8 cellular contexts compared by ENCODE assay signal in the genomic region with DNA sequence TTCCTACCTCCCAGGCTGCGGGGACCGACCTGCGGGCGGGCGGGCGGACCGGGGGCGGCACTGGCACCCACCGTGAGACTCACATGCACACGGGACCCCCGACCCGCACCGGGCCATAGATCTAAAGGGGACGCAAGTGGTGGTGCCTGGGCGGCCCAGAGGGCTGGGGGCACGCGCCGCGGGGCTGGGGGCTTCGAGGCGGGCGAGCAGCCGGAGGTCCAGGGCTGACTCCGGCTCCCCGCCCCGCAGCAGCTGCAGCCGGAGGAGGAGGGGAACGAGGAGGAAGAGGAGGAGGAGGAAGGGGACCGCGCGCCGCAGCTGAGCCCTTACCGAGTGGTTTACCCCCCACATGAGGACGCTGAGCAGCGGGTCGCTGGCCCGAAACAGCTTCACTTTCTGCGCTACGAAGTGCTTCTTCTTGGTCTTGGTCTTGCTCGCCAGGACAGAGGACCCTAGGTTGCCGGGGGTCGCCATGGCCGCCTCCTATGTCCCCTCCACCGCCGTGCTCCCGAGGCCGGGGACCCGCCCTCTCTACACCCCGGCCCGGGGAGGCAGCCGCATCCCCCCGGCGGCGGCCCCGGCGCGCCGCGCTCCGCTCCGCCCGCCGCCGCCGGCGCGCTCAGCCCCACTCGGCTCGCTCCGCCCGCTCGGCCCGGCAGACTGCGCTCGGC. TPM values are rescaled to one million over a fixed set of nuclear protein-coding genes. Genes with fewer than 3 reads are reported as not detected.
DNase-seq lines count a peak whose midpoint lies in the region; ATAC-seq and TF ChIP-seq lines count a peak whose summit lies in the region.

No MANE protein-coding gene starts in this region.

- no peaks in the 10 kb centered on the region for H3K27me3 Mint-ChIP-seq in activated T-helper 1 cell treated with anti-CD3 and anti-CD28 coated beads, Interleukin-12 subunit alpha, Interleukin-12 subunit beta, Interleukin-2, Interleukin-4 antibody, amounts not matched to agents 30 ng/mL and 10 ng/mL and 1 ng/mL, durations not matched to agents 14 hours and 24 hours and 36 hours (ENCODE audit: insufficient read depth)

- intact Hi-C loops in activated T-helper 1 cell treated with anti-CD3 and anti-CD28 coated beads, Interleukin-12 subunit alpha, Interleukin-12 subunit beta, Interleukin-2, Interleukin-4 antibody, amounts not matched to agents 30 ng/mL and 10 ng/mL and 1 ng/mL, durations not matched to agents 14 hours and 24 hours and 36 hours (cut with micrococcal nuclease): loop anchor here (1.0 to 10.0 kb wide), 11 partner anchors 65 to 1189 kb away; a partner anchor contains a TSS
- intact Hi-C loops in Right ventricle myocardium superior (cut with DNase I): loop anchor here (10.0 kb wide), 1 partner anchor 141 kb away; no protein-coding TSS in a partner anchor
- intact Hi-C loops in psoas muscle (cut with DNase I): loop anchor here in 1 of 2 donors (2.0 kb wide), 1 partner anchor 53 kb away; no protein-coding TSS in a partner anchor

- H3K27ac ChIP-seq in psoas muscle: peak overlapping the region; percentile 68

- peaks cover 3% of the 10 kb centered on the region for H3K36me3 Mint-ChIP-seq in activated T-helper 1 cell treated with anti-CD3 and anti-CD28 coated beads, Interleukin-12 subunit alpha, Interleukin-12 subunit beta, Interleukin-2, Interleukin-4 antibody, amounts not matched to agents 30 ng/mL and 10 ng/mL and 1 ng/mL, durations not matched to agents 14 hours and 24 hours and 36 hours (ENCODE audit: low read depth)

- H3K36me3 ChIP-seq in psoas muscle (ENCODE audit: insufficient read depth in 1 of 2, low read depth in 1 of 2): no peaks in the 10 kb centered on the region

- H3K27ac Mint-ChIP-seq in activated T-helper 1 cell treated with anti-CD3 and anti-CD28 coated beads, Interleukin-12 subunit alpha, Interleukin-12 subunit beta, Interleukin-2, Interleukin-4 antibody, amounts not matched to agents 30 ng/mL and 10 ng/mL and 1 ng/mL, durations not matched to agents 14 hours and 24 hours and 36 hours: peak overlapping the region; percentile 34

- H3K4me3 Mint-ChIP-seq in activated T-helper 1 cell treated with anti-CD3 and anti-CD28 coated beads, Interleukin-12 subunit alpha, Interleukin-12 subunit beta, Interleukin-2, Interleukin-4 antibody, amounts not matched to agents 30 ng/mL and 10 ng/mL and 1 ng/mL, durations not matched to agents 14 hours and 24 hours and 36 hours: peak overlapping the region; percentile 78

- ATAC-seq in GM18498 (IDR thresholded peaks at IDR 0.05; ENCODE audit: unreplicated experiment) (peak; percentile 35), HG02678 (IDR thresholded peaks at IDR 0.05; ENCODE audit: unreplicated experiment) (peak; percentile 29), Right ventricle myocardium superior (ENCODE audit: poor library complexity) (peak; percentile 36), psoas muscle (peak; percentile 13 to 38 (median 26))

- WGBS in psoas muscle, 3 donors: 0 to 1% (median 0%) methylated on average over 29 to 75 of the region's 75 CpGs

- H3K9me3 Mint-ChIP-seq in activated T-helper 1 cell treated with anti-CD3 and anti-CD28 coated beads, Interleukin-12 subunit alpha, Interleukin-12 subunit beta, Interleukin-2, Interleukin-4 antibody, amounts not matched to agents 30 ng/mL and 10 ng/mL and 1 ng/mL, durations not matched to agents 14 hours and 24 hours and 36 hours: no peaks in the 10 kb centered on the region

- H3K4me1 Mint-ChIP-seq in activated T-helper 1 cell treated with anti-CD3 and anti-CD28 coated beads, Interleukin-12 subunit alpha, Interleukin-12 subunit beta, Interleukin-2, Interleukin-4 antibody, amounts not matched to agents 30 ng/mL and 10 ng/mL and 1 ng/mL, durations not matched to agents 14 hours and 24 hours and 36 hours (ENCODE audit: low read depth): peaks cover 46% of the 10 kb centered on the region

- peak overlapping the region; percentile 93 for H3K4me3 ChIP-seq in psoas muscle

- DNase-seq in NCI-H2227 treated with DMSO at 0.1 percent for 48 hours (lab: John Stamatoyannopoulos, UW): peak; percentile 20
- no peak for DNase-seq in activated T-helper 1 cell treated with anti-CD3 and anti-CD28 coated beads, Interleukin-12 subunit alpha, Interleukin-12 subunit beta, Interleukin-2, Interleukin-4 antibody, amounts not matched to agents 30 ng/mL and 10 ng/mL and 1 ng/mL, durations not matched to agents 14 hours and 24 hours and 36 hours (ENCODE audit: low spot score)
- DNase-seq in Right ventricle myocardium superior: peak; percentile 60
- DNase-seq in psoas muscle: peak in 1 of 2 donors; percentile 65
- DNase-seq in epidermal melanocyte (ENCODE audit: insufficient read length, low spot score): no peak
- DNase-seq in DMS153 (lab: John Stamatoyannopoulos, UW): no peak

- no peaks in the 10 kb centered on the region for H3K9me3 ChIP-seq in psoas muscle

- no peak for TF ChIP-seq CTCF in psoas muscle (IDR thresholded peaks at IDR 0.05)

- peaks cover 0 to 24% (median 0%) of the 10 kb centered on the region in 3 donors for H3K27me3 ChIP-seq in psoas muscle (ENCODE audit: insufficient read depth in 3 of 3, low read length in 2 of 3)

- H3K4me1 ChIP-seq in psoas muscle: peaks cover 24% of the 10 kb centered on the region

RNA-seq across cellular contexts. Expression of a gene that starts 0.4 kb away (rescaled TPM):
- total RNA-seq in activated T-helper 1 cell treated with anti-CD3 and anti-CD28 coated beads, Interleukin-12 subunit alpha, Interleukin-12 subunit beta, Interleukin-2, Interleukin-4 antibody, amounts not matched to agents 30 ng/mL and 10 ng/mL and 1 ng/mL, durations not matched to agents 14 hours and 24 hours and 36 hours: 92.7 and 104 TPM in 2 replicates
- total RNA-seq in Right ventricle myocardium superior (13.9 TPM), psoas muscle (1 to 10 TPM; 5.9 to 9.7 (median 8.0) TPM)
- 1 to 10 TPM; 2.3 to 7.6 (median 4.3) TPM for polyA plus RNA-seq in psoas muscle

Comparison
In these comparisons a context has a peak if more than half of its experiments do, and no peak if none do; other contexts are left out.
1. DNase-seq: peak in NCI-H2227 treated with DMSO at 0.1 percent for 48 hours (single experiment) and Right ventricle myocardium superior (single experiment); none in activated T-helper 1 cell treated with anti-CD3 and anti-CD28 coated beads, Interleukin-12 subunit alpha, Interleukin-12 subunit beta, Interleukin-2, Interleukin-4 antibody, amounts not matched to agents 30 ng/mL and 10 ng/mL and 1 ng/mL, durations not matched to agents 14 hours and 24 hours and 36 hours (single experiment), epidermal melanocyte (single experiment) and DMS153 (single experiment).
2. Peak in every context shown above with its lines, with median percentiles within 50 percentile points of each other: ATAC-seq.